ENCODE assay signal across 8 cellular contexts in genomic region chrX:78650906-78651437, GRCh38. TPM values are rescaled to one million over a fixed set of nuclear protein-coding genes. Genes with fewer than 3 reads are reported as not detected.
DNase-seq lines count a peak whose midpoint lies in the region; ATAC-seq and TF ChIP-seq lines count a peak whose summit lies in the region.

No MANE protein-coding gene starts in this region.

- H3K4me3 ChIP-seq in foreskin fibroblast (ENCODE audit: low read depth in 1 of 2, low read length in 2 of 2) = no peak overlapping the region

- H3K4me1 Mint-ChIP-seq in glutamatergic neuron (ENCODE audit: low read depth, unreplicated experiment) = peaks cover 1% of the 10 kb centered on the region

- H3K27ac Mint-ChIP-seq in glutamatergic neuron (ENCODE audit: unreplicated experiment) = no peak overlapping the region

- DNase-seq in NOMO-1 treated with DMSO at 0.1 percent for 48 hours (lab: John Stamatoyannopoulos, UW; ENCODE audit: unreplicated experiment) (peak; percentile 93), foreskin fibroblast (peak; percentile 49 to 68), NCI-H748 treated with DMSO at 0.1 percent for 48 hours (lab: John Stamatoyannopoulos, UW) (no peak), glutamatergic neuron (no peak), hepatic stellate cell (ENCODE audit: low spot score) (no peak), RPMI8226 (no peak)

- TF ChIP-seq CTCF in foreskin fibroblast (IDR thresholded peaks at IDR 0.05; ENCODE audit: low read depth, low read length) = no peak
- TF ChIP-seq CTCF in glutamatergic neuron (IDR thresholded peaks at IDR 0.05; ENCODE audit: partially characterized antibody, unreplicated experiment) = no peak

- no peak overlapping the region for H3K4me3 Mint-ChIP-seq in glutamatergic neuron (ENCODE audit: unreplicated experiment)

- no peaks in the 10 kb centered on the region for H3K9me3 Mint-ChIP-seq in glutamatergic neuron (ENCODE audit: unreplicated experiment)

- ATAC-seq in GM18519 (IDR thresholded peaks at IDR 0.05; ENCODE audit: low FRiP score, unreplicated experiment) (peak; percentile 83), HG02642 (IDR thresholded peaks at IDR 0.05; ENCODE audit: poor library complexity, unreplicated experiment) (peak; percentile 90)

- no peaks in the 10 kb centered on the region for H3K27me3 Mint-ChIP-seq in glutamatergic neuron (ENCODE audit: unreplicated experiment)

- no peaks in the 10 kb centered on the region for H3K36me3 Mint-ChIP-seq in glutamatergic neuron (ENCODE audit: unreplicated experiment)

RNA-seq across cellular contexts. Expression of gene RTL3, which starts 8.2 kb away (rescaled TPM):
- not detected for total RNA-seq in glutamatergic neuron (ENCODE audit: unreplicated experiment)

Comparison
In these comparisons a context has a peak if more than half of its experiments do, and no peak if none do; other contexts are left out.
1. DNase-seq: peak in NOMO-1 treated with DMSO at 0.1 percent for 48 hours (single experiment) and foreskin fibroblast (2 of 2); none in NCI-H748 treated with DMSO at 0.1 percent for 48 hours (single experiment), glutamatergic neuron (single experiment), hepatic stellate cell (single experiment) and RPMI8226 (single experiment).